15 cellular contexts compared by ENCODE assay signal in genomic region chr13:20487927-20488326, GRCh38.
"Had no signal": no experiment of that assay in that cellular context is flagged by ENCODE, and none has a peak within 500 bp of the region (broad histone marks: within the 10 kb centered on the region; RNA-seq: fewer than 3 reads in every experiment).

No MANE protein-coding gene starts in this region.

- H3K9me3 ChIP-seq: heart left ventricle, right lobe of liver, spleen, upper lobe of left lung had no signal

- H3K4me3 ChIP-seq: heart left ventricle, right lobe of liver, spleen, upper lobe of left lung had no signal

- H3K27me3 ChIP-seq: heart left ventricle, right lobe of liver, spleen, upper lobe of left lung had no signal

- DNase-seq: activated CD4-positive, alpha-beta T cell treated with anti-CD3 and anti-CD28 coated beads, Interleukin-2, amount 50 U/mL, for 48 hours; activated CD4-positive, CD25-positive, alpha-beta regulatory T cell treated with anti-CD3 and anti-CD28 coated beads, Interleukin-2, amount 50 U/mL, for 72 hours; activated CD8-positive, alpha-beta memory T cell treated with anti-CD3 and anti-CD28 coated beads, Interleukin-2, amount 10 ng/mL, durations not matched to agents 7 days and 5 days; activated gamma-delta T cell treated with Interleukin-2 at 50 U/mL for 16 hours; activated naive CD8-positive, alpha-beta T cell treated with anti-CD3 and anti-CD28 coated beads for 36 hours; activated T-cell treated with anti-CD3 and anti-CD28 coated beads, Interleukin-2, amount 50 U/mL, for 72 hours; heart left ventricle; nucleus accumbens; right lobe of liver; spleen; stimulated activated CD4-positive, alpha-beta T cell treated with anti-CD3 and anti-CD28 coated beads, Interleukin-2, amount 100 ng/mL, for 24 hours; stimulated activated naive CD4-positive, alpha-beta T cell; T-helper 9 cell; upper lobe of left lung had no signal

- H3K4me1 ChIP-seq: spleen, upper lobe of left lung had no signal

- H3K27ac ChIP-seq: right lobe of liver, spleen, upper lobe of left lung had no signal

- ATAC-seq: activated CD8-positive, alpha-beta memory T cell treated with anti-CD3 and anti-CD28 coated beads, Interleukin-2, amount 10 ng/mL, durations not matched to agents 7 days and 5 days; activated T-cell treated with anti-CD3 and anti-CD28 coated beads, Interleukin-2, amount 50 U/mL, for 72 hours; natural killer cell treated with Interleukin-12 subunit alpha and Interleukin-12 subunit beta and Interleukin-15 and Interleukin-18, amount 100 ng/mL, for 72 hours; right lobe of liver had no signal
